Comparison of ENCODE assay signal across 1 cellular context in the genomic region with DNA sequence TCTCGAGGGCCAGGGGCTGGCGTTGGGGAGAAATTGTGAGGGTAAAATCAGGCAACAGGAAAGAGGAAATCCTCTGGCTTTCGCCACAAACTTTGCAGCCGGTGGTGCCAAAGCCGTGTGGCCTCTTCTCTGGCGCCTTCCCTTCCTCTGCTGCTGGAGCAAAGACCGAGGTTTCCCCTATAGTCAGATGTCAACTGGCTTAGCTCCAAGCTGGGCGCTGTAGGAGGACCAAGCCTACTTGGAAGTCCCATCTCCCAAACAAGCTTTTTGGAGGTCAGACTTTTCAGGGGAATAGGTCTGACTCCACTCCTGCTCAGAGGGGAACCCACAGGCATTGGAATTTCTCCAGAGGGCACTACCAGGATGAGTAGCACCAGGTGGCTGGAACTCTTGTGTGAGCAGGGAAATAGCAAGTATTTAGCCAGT.
TF ChIP-seq lines count a peak whose summit lies in the region.

No MANE protein-coding gene starts in this region.

TF ChIP-seq in HepG2, 621 proteins besides CTCF, POLR2A, EP300 and RAD21 (continues in another document):
- TF ChIP-seq ZNF577 (CRISPR knock-in tag; IDR thresholded peaks at IDR 0.05; ENCODE audit: borderline replicate concordance, low read depth) = no peak
- 0 out of 2 replicates have a peak, but pooled peaks have one; percentile 16 for TF ChIP-seq PHF8 (CRISPR knock-in tag; IDR thresholded peaks at IDR 0.05)
- no peak for TF ChIP-seq ZNF674 (CRISPR knock-in tag; IDR thresholded peaks at IDR 0.05; ENCODE audit: low read depth)
- TF ChIP-seq ZBTB7B (CRISPR knock-in tag; IDR thresholded peaks at IDR 0.05) = peak; percentile 12; the same call in 1 of the 2 replicates
- TF ChIP-seq ZNF33B (CRISPR knock-in tag; IDR thresholded peaks at IDR 0.05) = peak; percentile 51; the same call in 1 of the 2 replicates
- TF ChIP-seq SMARCC2 (IDR thresholded peaks at IDR 0.05) = no peak
- TF ChIP-seq ZNF709 (CRISPR knock-in tag; IDR thresholded peaks at IDR 0.05) = peak; percentile 94
- 0 out of 2 replicates have a peak, but pooled peaks have one; percentile 16 for TF ChIP-seq MEF2D (CRISPR knock-in tag; IDR thresholded peaks at IDR 0.05)
- TF ChIP-seq RFX1 (IDR thresholded peaks at IDR 0.05) = no peak
- TF ChIP-seq, protein P1, sequence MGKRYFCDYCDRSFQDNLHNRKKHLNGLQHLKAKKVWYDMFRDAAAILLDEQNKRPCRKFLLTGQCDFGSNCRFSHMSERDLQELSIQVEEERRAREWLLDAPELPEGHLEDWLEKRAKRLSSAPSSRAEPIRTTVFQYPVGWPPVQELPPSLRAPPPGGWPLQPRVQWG (CRISPR knock-in tag; IDR thresholded peaks at IDR 0.05; ENCODE audit: borderline replicate concordance, low read depth) = no peak
- TF ChIP-seq, protein P2, sequence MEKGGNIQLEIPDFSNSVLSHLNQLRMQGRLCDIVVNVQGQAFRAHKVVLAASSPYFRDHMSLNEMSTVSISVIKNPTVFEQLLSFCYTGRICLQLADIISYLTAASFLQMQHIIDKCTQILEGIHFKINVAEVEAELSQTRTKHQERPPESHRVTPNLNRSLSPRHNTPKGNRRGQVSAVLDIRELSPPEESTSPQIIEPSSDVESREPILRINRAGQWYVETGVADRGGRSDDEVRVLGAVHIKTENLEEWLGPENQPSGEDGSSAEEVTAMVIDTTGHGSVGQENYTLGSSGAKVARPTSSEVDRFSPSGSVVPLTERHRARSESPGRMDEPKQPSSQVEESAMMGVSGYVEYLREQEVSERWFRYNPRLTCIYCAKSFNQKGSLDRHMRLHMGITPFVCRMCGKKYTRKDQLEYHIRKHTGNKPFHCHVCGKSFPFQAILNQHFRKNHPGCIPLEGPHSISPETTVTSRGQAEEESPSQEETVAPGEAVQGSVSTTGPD (CRISPR knock-in tag; IDR thresholded peaks at IDR 0.05) = 0 out of 2 replicates have a peak, but pooled peaks have one; percentile 81
- no peak for TF ChIP-seq YY1 (IDR thresholded peaks at IDR 0.05; ENCODE audit: insufficient read depth, insufficient replicate concordance, low read depth, low read length)
- TF ChIP-seq ZNF136 (CRISPR knock-in tag; IDR thresholded peaks at IDR 0.05; ENCODE audit: low read depth) = 0 out of 2 replicates have a peak, but pooled peaks have one; percentile 43
- no peak for TF ChIP-seq ZKSCAN5 (CRISPR knock-in tag; IDR thresholded peaks at IDR 0.05)
- TF ChIP-seq RFX3 (CRISPR knock-in tag; IDR thresholded peaks at IDR 0.05) = no peak
- TF ChIP-seq, protein P3, sequence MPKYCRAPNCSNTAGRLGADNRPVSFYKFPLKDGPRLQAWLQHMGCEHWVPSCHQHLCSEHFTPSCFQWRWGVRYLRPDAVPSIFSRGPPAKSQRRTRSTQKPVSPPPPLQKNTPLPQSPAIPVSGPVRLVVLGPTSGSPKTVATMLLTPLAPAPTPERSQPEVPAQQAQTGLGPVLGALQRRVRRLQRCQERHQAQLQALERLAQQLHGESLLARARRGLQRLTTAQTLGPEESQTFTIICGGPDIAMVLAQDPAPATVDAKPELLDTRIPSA (CRISPR knock-in tag; IDR thresholded peaks at IDR 0.05; ENCODE audit: borderline replicate concordance) = 0 out of 2 replicates have a peak, but pooled peaks have one; percentile 52
- TF ChIP-seq PCBP1 (IDR thresholded peaks at IDR 0.05; ENCODE audit: borderline replicate concordance, low read depth, low read length) = no peak
- TF ChIP-seq ZNF563 (CRISPR knock-in tag; IDR thresholded peaks at IDR 0.05) = peak; percentile 54; the same call in 1 of the 2 replicates
- peak; percentile 18; the same call in 1 of the 2 replicates for TF ChIP-seq ZNF510 (CRISPR knock-in tag; IDR thresholded peaks at IDR 0.05; ENCODE audit: low read depth)
- no peak for TF ChIP-seq NFIC (IDR thresholded peaks at IDR 0.05; ENCODE audit: low read length)
- 0 out of 2 replicates have a peak, but pooled peaks have one; percentile 48 for TF ChIP-seq ARID2 (CRISPR knock-in tag; IDR thresholded peaks at IDR 0.05; ENCODE audit: borderline replicate concordance)
- TF ChIP-seq ISL2 (CRISPR knock-in tag; IDR thresholded peaks at IDR 0.05) = no peak
- TF ChIP-seq NR1H2 (CRISPR knock-in tag; IDR thresholded peaks at IDR 0.05; ENCODE audit: borderline replicate concordance, low read depth) = peak; percentile 25; the same call in 1 of the 2 replicates
- no peak for TF ChIP-seq UBTF (CRISPR knock-in tag; IDR thresholded peaks at IDR 0.05)
- 0 out of 2 replicates have a peak, but pooled peaks have one; percentile 10 for TF ChIP-seq TSC22D2 (CRISPR knock-in tag; IDR thresholded peaks at IDR 0.05; ENCODE audit: borderline replicate concordance)
- peak; percentile 53; the same call in 1 of the 2 replicates for TF ChIP-seq ZNF784 (CRISPR knock-in tag; IDR thresholded peaks at IDR 0.05; ENCODE audit: borderline replicate concordance)
- TF ChIP-seq IKZF4 (CRISPR knock-in tag; IDR thresholded peaks at IDR 0.05; ENCODE audit: borderline replicate concordance, low read depth, not compliant biosample characterization) = peak; percentile 12
- 0 out of 2 replicates have a peak, but pooled peaks have one; percentile 13 for TF ChIP-seq NFKB2 (CRISPR knock-in tag; IDR thresholded peaks at IDR 0.05; ENCODE audit: borderline replicate concordance)
- peak; percentile 6; the same call in 1 of the 2 replicates for TF ChIP-seq DMAP1 (CRISPR knock-in tag; IDR thresholded peaks at IDR 0.05)
- 0 out of 2 replicates have a peak, but pooled peaks have one; percentile 4 for TF ChIP-seq ZNF580 (CRISPR knock-in tag; IDR thresholded peaks at IDR 0.05; ENCODE audit: borderline replicate concordance, low read depth)
- 0 out of 2 replicates have a peak, but pooled peaks have one; percentile 10 for TF ChIP-seq BRD4 (CRISPR knock-in tag; IDR thresholded peaks at IDR 0.05)
- TF ChIP-seq MTERF4 (CRISPR knock-in tag; IDR thresholded peaks at IDR 0.05) = peak; percentile 91
- no peak for TF ChIP-seq CHCHD3 (CRISPR knock-in tag; IDR thresholded peaks at IDR 0.05)
- TF ChIP-seq ZGPAT (CRISPR knock-in tag; IDR thresholded peaks at IDR 0.05) = no peak
- TF ChIP-seq, protein P4, sequence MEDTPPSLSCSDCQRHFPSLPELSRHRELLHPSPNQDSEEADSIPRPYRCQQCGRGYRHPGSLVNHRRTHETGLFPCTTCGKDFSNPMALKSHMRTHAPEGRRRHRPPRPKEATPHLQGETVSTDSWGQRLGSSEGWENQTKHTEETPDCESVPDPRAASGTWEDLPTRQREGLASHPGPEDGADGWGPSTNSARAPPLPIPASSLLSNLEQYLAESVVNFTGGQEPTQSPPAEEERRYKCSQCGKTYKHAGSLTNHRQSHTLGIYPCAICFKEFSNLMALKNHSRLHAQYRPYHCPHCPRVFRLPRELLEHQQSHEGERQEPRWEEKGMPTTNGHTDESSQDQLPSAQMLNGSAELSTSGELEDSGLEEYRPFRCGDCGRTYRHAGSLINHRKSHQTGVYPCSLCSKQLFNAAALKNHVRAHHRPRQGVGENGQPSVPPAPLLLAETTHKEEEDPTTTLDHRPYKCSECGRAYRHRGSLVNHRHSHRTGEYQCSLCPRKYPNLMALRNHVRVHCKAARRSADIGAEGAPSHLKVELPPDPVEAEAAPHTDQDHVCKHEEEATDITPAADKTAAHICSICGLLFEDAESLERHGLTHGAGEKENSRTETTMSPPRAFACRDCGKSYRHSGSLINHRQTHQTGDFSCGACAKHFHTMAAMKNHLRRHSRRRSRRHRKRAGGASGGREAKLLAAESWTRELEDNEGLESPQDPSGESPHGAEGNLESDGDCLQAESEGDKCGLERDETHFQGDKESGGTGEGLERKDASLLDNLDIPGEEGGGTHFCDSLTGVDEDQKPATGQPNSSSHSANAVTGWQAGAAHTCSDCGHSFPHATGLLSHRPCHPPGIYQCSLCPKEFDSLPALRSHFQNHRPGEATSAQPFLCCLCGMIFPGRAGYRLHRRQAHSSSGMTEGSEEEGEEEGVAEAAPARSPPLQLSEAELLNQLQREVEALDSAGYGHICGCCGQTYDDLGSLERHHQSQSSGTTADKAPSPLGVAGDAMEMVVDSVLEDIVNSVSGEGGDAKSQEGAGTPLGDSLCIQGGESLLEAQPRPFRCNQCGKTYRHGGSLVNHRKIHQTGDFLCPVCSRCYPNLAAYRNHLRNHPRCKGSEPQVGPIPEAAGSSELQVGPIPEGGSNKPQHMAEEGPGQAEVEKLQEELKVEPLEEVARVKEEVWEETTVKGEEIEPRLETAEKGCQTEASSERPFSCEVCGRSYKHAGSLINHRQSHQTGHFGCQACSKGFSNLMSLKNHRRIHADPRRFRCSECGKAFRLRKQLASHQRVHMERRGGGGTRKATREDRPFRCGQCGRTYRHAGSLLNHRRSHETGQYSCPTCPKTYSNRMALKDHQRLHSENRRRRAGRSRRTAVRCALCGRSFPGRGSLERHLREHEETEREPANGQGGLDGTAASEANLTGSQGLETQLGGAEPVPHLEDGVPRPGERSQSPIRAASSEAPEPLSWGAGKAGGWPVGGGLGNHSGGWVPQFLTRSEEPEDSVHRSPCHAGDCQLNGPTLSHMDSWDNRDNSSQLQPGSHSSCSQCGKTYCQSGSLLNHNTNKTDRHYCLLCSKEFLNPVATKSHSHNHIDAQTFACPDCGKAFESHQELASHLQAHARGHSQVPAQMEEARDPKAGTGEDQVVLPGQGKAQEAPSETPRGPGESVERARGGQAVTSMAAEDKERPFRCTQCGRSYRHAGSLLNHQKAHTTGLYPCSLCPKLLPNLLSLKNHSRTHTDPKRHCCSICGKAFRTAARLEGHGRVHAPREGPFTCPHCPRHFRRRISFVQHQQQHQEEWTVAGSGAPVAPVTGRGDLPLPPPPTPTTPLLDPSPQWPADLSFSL (CRISPR knock-in tag; IDR thresholded peaks at IDR 0.05) = 0 out of 2 replicates have a peak, but pooled peaks have one; percentile 82
- TF ChIP-seq JUND (CRISPR knock-in tag; IDR thresholded peaks at IDR 0.05) = 0 out of 2 replicates have a peak, but pooled peaks have one; percentile 10
- 0 out of 2 replicates have a peak, but pooled peaks have one; percentile 14 for TF ChIP-seq ETV5 (CRISPR knock-in tag; IDR thresholded peaks at IDR 0.05; ENCODE audit: borderline replicate concordance)
- TF ChIP-seq ZNF44 (CRISPR knock-in tag; IDR thresholded peaks at IDR 0.05) = peak; percentile 89
- peak; percentile 77; the same call in 1 of the 2 replicates for TF ChIP-seq HES4 (CRISPR knock-in tag; IDR thresholded peaks at IDR 0.05; ENCODE audit: borderline replicate concordance)
- TF ChIP-seq ZNF790 (CRISPR knock-in tag; IDR thresholded peaks at IDR 0.05; ENCODE audit: borderline replicate concordance) = 0 out of 2 replicates have a peak, but pooled peaks have one; percentile 56
- 0 out of 2 replicates have a peak, but pooled peaks have one; percentile 46 for TF ChIP-seq GMEB1 (CRISPR knock-in tag; IDR thresholded peaks at IDR 0.05; ENCODE audit: borderline replicate concordance)
